ENCODE assay signal across 1 cellular context in the genomic region with DNA sequence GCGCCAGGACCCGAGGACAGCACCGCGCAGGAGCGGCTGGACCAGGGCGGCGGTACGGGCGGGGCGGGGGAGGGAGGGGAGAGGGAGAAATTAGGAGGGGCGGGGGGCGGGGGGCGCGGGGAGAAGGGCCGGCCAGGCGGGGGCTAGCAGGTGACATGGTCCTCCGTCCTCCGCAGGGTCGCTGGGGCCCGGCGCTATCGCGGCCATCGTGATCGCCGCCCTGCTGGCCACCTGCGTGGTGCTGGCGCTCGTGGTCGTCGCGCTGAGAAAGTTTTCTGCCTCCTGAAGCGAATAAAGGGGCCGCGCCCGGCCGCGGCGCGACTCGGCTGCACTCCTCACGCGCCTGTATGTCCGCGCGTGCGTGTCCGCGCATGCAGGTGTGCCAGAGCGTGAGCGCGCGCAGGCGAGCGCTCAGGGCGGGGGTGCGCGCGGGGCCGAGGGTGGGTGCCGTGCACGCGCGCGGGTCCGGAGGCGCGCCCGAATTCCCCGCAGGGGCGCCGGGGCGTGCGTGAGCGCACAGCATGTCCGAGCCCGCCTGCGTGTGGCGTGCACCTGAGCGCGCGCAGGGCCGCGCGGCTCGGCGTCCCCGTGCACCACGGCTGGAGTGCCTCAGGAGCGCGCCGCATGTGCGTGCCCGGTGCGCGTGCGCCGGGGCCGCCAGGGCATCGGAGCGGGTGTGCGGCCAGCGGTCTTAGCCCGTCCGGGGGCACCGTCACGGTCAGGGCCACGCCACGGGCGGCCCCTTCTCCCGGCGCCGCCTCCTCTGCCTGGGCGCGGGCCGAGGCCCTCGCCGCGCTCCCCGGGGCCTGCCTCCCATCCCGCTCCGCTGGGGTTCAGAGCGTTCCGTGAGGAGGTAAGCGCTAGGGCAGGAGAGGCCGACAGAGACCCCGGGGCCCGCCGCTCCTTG.
A peak's percentile ranks its signal among the peaks of the same experiment; 100 is the strongest.
TF ChIP-seq lines count a peak whose summit lies in the region.

No MANE protein-coding gene starts in this region.

TF ChIP-seq in K562, 482 proteins besides CTCF, POLR2A, EP300 and RAD21 (continued from another document):
- TF ChIP-seq ZBTB33 (CRISPR knock-in tag; IDR thresholded peaks at IDR 0.05) (peak; percentile 82), ZNF239 (CRISPR knock-in tag; IDR thresholded peaks at IDR 0.05) (no peak)
- TF ChIP-seq, protein P1, sequence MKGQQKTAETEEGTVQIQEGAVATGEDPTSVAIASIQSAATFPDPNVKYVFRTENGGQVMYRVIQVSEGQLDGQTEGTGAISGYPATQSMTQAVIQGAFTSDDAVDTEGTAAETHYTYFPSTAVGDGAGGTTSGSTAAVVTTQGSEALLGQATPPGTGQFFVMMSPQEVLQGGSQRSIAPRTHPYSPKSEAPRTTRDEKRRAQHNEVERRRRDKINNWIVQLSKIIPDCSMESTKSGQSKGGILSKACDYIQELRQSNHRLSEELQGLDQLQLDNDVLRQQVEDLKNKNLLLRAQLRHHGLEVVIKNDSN (CRISPR knock-in tag; IDR thresholded peaks at IDR 0.05): no peak
TF ChIP-seq in K562: peak in this region for 1.
